8 cellular contexts compared by ENCODE assay signal in genomic region chr18:8460748-8461147, GRCh38.
"Had no signal": no experiment of that assay in that cellular context is flagged by ENCODE, and none has a peak within 500 bp of the region (broad histone marks: within the 10 kb centered on the region; RNA-seq: fewer than 3 reads in every experiment).

No MANE protein-coding gene starts in this region.

- H3K9me3 ChIP-seq: HAP-1 had no signal

- H3K4me1 ChIP-seq: HAP-1 had no signal

- H3K4me3 ChIP-seq: GM23248, HAP-1 had no signal

- DNase-seq: GM23248, GOT3, H7, HFFc6, IMR-90 had no signal

- H3K36me3 ChIP-seq: HAP-1 had no signal

- H3K9ac ChIP-seq: GM23248 had no signal

- ATAC-seq: HCT116 had no signal

- H3K27ac ChIP-seq: GM23248, HL-60 had no signal

- H3K4me3 Mint-ChIP-seq: HFFc6 had no signal

- H3K27ac Mint-ChIP-seq: HFFc6 had no signal

- H2AFZ ChIP-seq: GM23248 had no signal

- H3K9me3 Mint-ChIP-seq: HFFc6 had no signal
